1 cellular context compared by ENCODE assay signal in the genomic region with DNA sequence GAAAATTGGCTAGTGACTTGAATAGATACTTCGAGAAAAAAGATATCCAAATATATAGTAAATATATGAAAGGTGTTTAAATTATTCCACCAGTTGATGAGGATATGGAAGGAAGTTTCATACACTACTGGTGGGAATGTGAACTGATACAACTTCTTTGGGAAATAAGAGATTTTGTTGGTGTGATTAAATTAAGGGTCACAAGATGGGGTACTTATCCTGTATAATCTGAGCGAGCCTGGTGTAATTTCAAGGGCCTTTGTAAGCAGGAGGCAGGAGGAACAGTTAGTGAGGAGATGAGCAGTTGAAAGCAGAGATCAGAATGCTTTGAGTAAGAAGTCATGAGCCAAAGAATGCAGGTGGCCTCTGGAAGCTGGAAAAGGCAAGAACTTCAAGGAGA.
TF ChIP-seq lines count a peak whose summit lies in the region.

No MANE protein-coding gene starts in this region.

TF ChIP-seq in H1, 55 proteins besides CTCF, POLR2A, EP300 and RAD21:
- TF ChIP-seq SUZ12 (IDR thresholded peaks at IDR 0.05; ENCODE audit: low read length) (no peak), KDM4A (IDR thresholded peaks at IDR 0.05; ENCODE audit: low read depth, low read length, severe bottlenecking) (no peak), PHF8 (conservative IDR thresholded peaks at IDR 0.05; ENCODE audit: low read depth, low read length) (no peak), HDAC6 (IDR thresholded peaks at IDR 0.05; ENCODE audit: low read depth, low read length) (no peak), TEAD4 (IDR thresholded peaks at IDR 0.05; ENCODE audit: low read depth, low read length) (no peak), NANOG (IDR thresholded peaks at IDR 0.05; ENCODE audit: insufficient read depth, low read depth, low read length, poor library complexity, severe bottlenecking) (no peak), CBX5 (IDR thresholded peaks at IDR 0.05; ENCODE audit: low read depth, low read length) (no peak), TAF7 (optimal IDR thresholded peaks at IDR 0.05; ENCODE audit: borderline replicate concordance, low read depth, low read length) (no peak), FOSL1 (IDR thresholded peaks at IDR 0.05; ENCODE audit: insufficient read depth, low read depth, low read length) (no peak)
- TF ChIP-seq, protein P1, sequence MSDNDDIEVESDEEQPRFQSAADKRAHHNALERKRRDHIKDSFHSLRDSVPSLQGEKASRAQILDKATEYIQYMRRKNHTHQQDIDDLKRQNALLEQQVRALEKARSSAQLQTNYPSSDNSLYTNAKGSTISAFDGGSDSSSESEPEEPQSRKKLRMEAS (IDR thresholded peaks at IDR 0.05): no peak
TF ChIP-seq in H1: peak in this region for 0.
